ENCODE assay signal across 25 cellular contexts in genomic region chr14:103116645-103117044, GRCh38. TPM values are rescaled to one million over a fixed set of nuclear protein-coding genes. Genes with fewer than 3 reads are reported as not detected.
"Had no signal": no experiment of that assay in that cellular context is flagged by ENCODE, and none has a peak within 500 bp of the region (broad histone marks: within the 10 kb centered on the region; RNA-seq: fewer than 3 reads in every experiment).

No MANE protein-coding gene starts in this region.

- H3K27ac Mint-ChIP-seq: activated naive CD4-positive, alpha-beta T cell treated with anti-CD3 and anti-CD28 coated beads, Interleukin-2, amount 10 ng/mL, durations not matched to agents 7 days and 5 days; progenitor cell of endocrine pancreas had no signal

- H3K4me3 ChIP-seq: colonic mucosa, lower lobe of right lung, thyroid gland had no signal

- H3K4me1 ChIP-seq: foreskin keratinocyte had no signal

- H3K4me3 Mint-ChIP-seq: activated naive CD4-positive, alpha-beta T cell treated with anti-CD3 and anti-CD28 coated beads, Interleukin-2, amount 10 ng/mL, durations not matched to agents 7 days and 5 days; central memory CD8-positive, alpha-beta T cell; nephron had no signal

- DNase-seq: activated CD4-positive, CD25-positive, alpha-beta regulatory T cell treated with anti-CD3 and anti-CD28 coated beads, Interleukin-2, amount 50 U/mL, for 72 hours; activated CD8-positive, alpha-beta memory T cell treated with anti-CD3 and anti-CD28 coated beads for 24 hours; activated CD8-positive, alpha-beta memory T cell treated with anti-CD3 and anti-CD28 coated beads, Interleukin-2, amount 50 U/mL, for 48 hours; activated effector memory CD4-positive, alpha-beta T cell treated with Interleukin-2 at 50 U/mL for 16 hours; activated naive CD4-positive, alpha-beta T cell treated with anti-CD3 and anti-CD28 coated beads, Interleukin-2, amount 10 ng/mL, durations not matched to agents 7 days and 5 days; activated T-cell treated with anti-CD3 and anti-CD28 coated beads, Interleukin-2, amount 50 U/mL, for 48 hours; aorta; colonic mucosa; foreskin keratinocyte; glutamatergic neuron; hypothalamus; islet precursor cell; left colon; lower lobe of right lung; stimulated activated CD4-positive, alpha-beta T cell treated with anti-CD3 and anti-CD28 coated beads, Interleukin-12 subunit alpha, Interleukin-12 subunit beta, amount 100 ng/mL, for 4 hours; stimulated activated CD4-positive, alpha-beta T cell treated with anti-CD3 and anti-CD28 coated beads, Interleukin-1b, Interleukin-23, amount 100 ng/mL, for 48 hours; stimulated activated naive CD4-positive, alpha-beta T cell treated with Interleukin-2 at 50 U/mL for 16 hours had no signal

- H3K27ac ChIP-seq: colonic mucosa, foreskin keratinocyte, lower lobe of right lung, thyroid gland had no signal

- H3K9me3 Mint-ChIP-seq: activated naive CD4-positive, alpha-beta T cell treated with anti-CD3 and anti-CD28 coated beads, Interleukin-2, amount 10 ng/mL, durations not matched to agents 7 days and 5 days; central memory CD8-positive, alpha-beta T cell; nephron had no signal

- H3K9me3 ChIP-seq: colonic mucosa, lower lobe of right lung, thyroid gland had no signal

- H3K36me3 Mint-ChIP-seq: activated naive CD4-positive, alpha-beta T cell treated with anti-CD3 and anti-CD28 coated beads, Interleukin-2, amount 10 ng/mL, durations not matched to agents 7 days and 5 days had no signal

- H3K36me3 ChIP-seq: colonic mucosa, lower lobe of right lung, thyroid gland had no signal

- H3K27me3 ChIP-seq: colonic mucosa, thyroid gland had no signal

RNA-seq across cellular contexts. Expression of gene EXOC3L4, which starts 22.1 kb away (rescaled TPM):
- total RNA-seq: foreskin keratinocyte, osteoblast had no signal

RNA-seq across cellular contexts. Expression of gene LBHD2, which starts 32.6 kb away (rescaled TPM):
- total RNA-seq: aorta, colonic mucosa, epithelial cell of proximal tubule, fibroblast of lung, foreskin keratinocyte, left colon, lower lobe of right lung, osteoblast, progenitor cell of endocrine pancreas, thyroid gland, ureter had no signal
